ENCODE assay signal across 1 cellular context in the genomic region with DNA sequence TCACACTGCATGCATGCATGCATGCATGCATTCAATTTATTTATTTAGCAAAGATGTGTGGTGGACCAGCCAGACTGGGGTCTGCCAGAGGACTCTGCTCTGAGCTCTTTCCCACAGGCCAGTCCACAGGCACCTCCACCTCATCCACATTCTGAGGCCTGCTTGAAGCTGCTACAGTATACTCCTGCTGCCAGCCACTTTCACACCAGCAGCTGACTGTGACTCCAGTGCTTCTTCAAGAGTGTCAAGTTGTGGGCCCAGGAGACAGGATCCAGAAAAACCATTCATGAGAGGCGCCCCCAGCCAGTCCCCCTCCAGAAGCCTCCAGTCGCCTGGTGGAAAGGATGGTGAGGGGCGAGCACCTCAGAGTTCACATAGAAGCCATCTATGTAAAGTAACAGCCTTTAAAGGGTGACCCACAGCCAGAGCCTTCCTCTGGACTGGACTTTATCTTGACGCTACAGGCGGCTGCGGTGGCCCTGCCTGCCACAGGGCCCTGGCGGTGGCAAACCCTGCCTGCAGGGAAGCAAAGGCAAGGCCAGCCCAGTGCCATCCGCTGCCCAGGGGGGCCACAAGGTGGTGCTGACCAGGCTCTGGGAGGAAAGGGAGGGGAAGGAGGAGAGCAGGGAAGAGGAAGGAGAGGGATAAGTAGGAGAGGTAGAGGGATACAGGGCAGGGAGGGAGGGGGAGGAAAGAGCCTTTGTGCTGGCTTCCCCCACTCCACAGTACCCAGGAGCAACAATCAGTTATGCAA.
TF ChIP-seq lines count a peak whose summit lies in the region.

No MANE protein-coding gene starts in this region.

TF ChIP-seq in K562, 482 proteins besides CTCF, POLR2A, EP300 and RAD21 (continued from another document and continues in another):
- TF ChIP-seq, protein P1, sequence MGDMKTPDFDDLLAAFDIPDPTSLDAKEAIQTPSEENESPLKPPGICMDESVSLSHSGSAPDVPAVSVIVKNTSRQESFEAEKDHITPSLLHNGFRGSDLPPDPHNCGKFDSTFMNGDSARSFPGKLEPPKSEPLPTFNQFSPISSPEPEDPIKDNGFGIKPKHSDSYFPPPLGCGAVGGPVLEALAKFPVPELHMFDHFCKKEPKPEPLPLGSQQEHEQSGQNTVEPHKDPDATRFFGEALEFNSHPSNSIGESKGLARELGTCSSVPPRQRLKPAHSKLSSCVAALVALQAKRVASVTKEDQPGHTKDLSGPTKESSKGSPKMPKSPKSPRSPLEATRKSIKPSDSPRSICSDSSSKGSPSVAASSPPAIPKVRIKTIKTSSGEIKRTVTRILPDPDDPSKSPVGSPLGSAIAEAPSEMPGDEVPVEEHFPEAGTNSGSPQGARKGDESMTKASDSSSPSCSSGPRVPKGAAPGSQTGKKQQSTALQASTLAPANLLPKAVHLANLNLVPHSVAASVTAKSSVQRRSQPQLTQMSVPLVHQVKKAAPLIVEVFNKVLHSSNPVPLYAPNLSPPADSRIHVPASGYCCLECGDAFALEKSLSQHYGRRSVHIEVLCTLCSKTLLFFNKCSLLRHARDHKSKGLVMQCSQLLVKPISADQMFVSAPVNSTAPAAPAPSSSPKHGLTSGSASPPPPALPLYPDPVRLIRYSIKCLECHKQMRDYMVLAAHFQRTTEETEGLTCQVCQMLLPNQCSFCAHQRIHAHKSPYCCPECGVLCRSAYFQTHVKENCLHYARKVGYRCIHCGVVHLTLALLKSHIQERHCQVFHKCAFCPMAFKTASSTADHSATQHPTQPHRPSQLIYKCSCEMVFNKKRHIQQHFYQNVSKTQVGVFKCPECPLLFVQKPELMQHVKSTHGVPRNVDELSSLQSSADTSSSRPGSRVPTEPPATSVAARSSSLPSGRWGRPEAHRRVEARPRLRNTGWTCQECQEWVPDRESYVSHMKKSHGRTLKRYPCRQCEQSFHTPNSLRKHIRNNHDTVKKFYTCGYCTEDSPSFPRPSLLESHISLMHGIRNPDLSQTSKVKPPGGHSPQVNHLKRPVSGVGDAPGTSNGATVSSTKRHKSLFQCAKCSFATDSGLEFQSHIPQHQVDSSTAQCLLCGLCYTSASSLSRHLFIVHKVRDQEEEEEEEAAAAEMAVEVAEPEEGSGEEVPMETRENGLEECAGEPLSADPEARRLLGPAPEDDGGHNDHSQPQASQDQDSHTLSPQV (IDR thresholded peaks at IDR 0.05): peak; percentile 84
- TF ChIP-seq RFX5 (IDR thresholded peaks at IDR 0.05; ENCODE audit: low read depth, low read length) (no peak), RBM15 (IDR thresholded peaks at IDR 0.05; ENCODE audit: insufficient read depth, low read length) (no peak), IFI16 (CRISPR knock-in tag; IDR thresholded peaks at IDR 0.05) (0 out of 2 replicates have a peak, but pooled peaks have one; percentile 17), HOXB6 (CRISPR knock-in tag; IDR thresholded peaks at IDR 0.05; ENCODE audit: borderline replicate concordance) (no peak), PHF8 (IDR thresholded peaks at IDR 0.05; ENCODE audit: borderline replicate concordance, low read length) (no peak), SMAD4 (CRISPR knock-in tag; conservative IDR thresholded peaks at IDR 0.05) (peak; percentile 41), PTRF (tag; IDR thresholded peaks at IDR 0.05) (no peak), BCOR (IDR thresholded peaks at IDR 0.05) (peak; percentile 44; the same call in 1 of the 2 replicates), LARP7 (IDR thresholded peaks at IDR 0.05) (no peak), CBFA2T3 (IDR thresholded peaks at IDR 0.05) (peak; percentile 79), ZNF253 (CRISPR knock-in tag; conservative IDR thresholded peaks at IDR 0.05) (no peak), ELF4 (CRISPR knock-in tag; IDR thresholded peaks at IDR 0.05) (peak; percentile 93), OTX1 (CRISPR knock-in tag; IDR thresholded peaks at IDR 0.05) (0 out of 2 replicates have a peak, but pooled peaks have one; percentile 11), CREB1 (IDR thresholded peaks at IDR 0.05) (no peak), CREB1 (CRISPR knock-in tag; IDR thresholded peaks at IDR 0.05) (no peak), ARID1B (IDR thresholded peaks at IDR 0.05) (peak; percentile 92), PURB (CRISPR knock-in tag; IDR thresholded peaks at IDR 0.05; ENCODE audit: low read depth) (no peak), CBX5 (IDR thresholded peaks at IDR 0.05; ENCODE audit: borderline replicate concordance, low read depth) (no peak), ZNF766 (CRISPR knock-in tag; conservative IDR thresholded peaks at IDR 0.05) (peak; percentile 57; the same call in 1 of the 2 replicates), ZNF764 (CRISPR knock-in tag; IDR thresholded peaks at IDR 0.05; ENCODE audit: low read depth) (no peak), ZNF695 (CRISPR knock-in tag; IDR thresholded peaks at IDR 0.05) (0 out of 2 replicates have a peak, but pooled peaks have one; percentile 47), CTBP1 (IDR thresholded peaks at IDR 0.05; ENCODE audit: borderline replicate concordance) (peak; percentile 47; the same call in 1 of the 2 replicates), CSDE1 (IDR thresholded peaks at IDR 0.05) (no peak), TCF7 (IDR thresholded peaks at IDR 0.05; ENCODE audit: borderline replicate concordance) (no peak), ERF (CRISPR knock-in tag; IDR thresholded peaks at IDR 0.05) (no peak), RCOR1 (IDR thresholded peaks at IDR 0.05; ENCODE audit: borderline replicate concordance in 1 of 2, low read depth in 2 of 2, low read length in 2 of 2) (0 out of 4 replicates have a peak, but pooled peaks of 1 of the 2 experiments have one; percentile 17), IRF2 (CRISPR knock-in tag; IDR thresholded peaks at IDR 0.05) (no peak), SMAD3 (CRISPR knock-in tag; conservative IDR thresholded peaks at IDR 0.05) (no peak), MAZ (CRISPR knock-in tag; conservative IDR thresholded peaks at IDR 0.05 in 1 of 2, IDR thresholded peaks at IDR 0.05 in 1 of 2) (peak; percentile 21 to 66; a peak in 2 of 4 replicates), SRF (CRISPR knock-in tag; IDR thresholded peaks at IDR 0.05) (no peak), GABPB2 (CRISPR knock-in tag; conservative IDR thresholded peaks at IDR 0.05) (no peak), ZFX (CRISPR knock-in tag; IDR thresholded peaks at IDR 0.05) (no peak), PHB2 (IDR thresholded peaks at IDR 0.05; ENCODE audit: low read depth) (no peak), HDGF (IDR thresholded peaks at IDR 0.05) (peak; percentile 94; the same call in 1 of the 2 replicates), DPF2 (IDR thresholded peaks at IDR 0.05) (peak; percentile 85), SMARCB1 (IDR thresholded peaks at IDR 0.05; ENCODE audit: insufficient read length, low read depth) (peak; percentile 88), ZNF12 (CRISPR knock-in tag; IDR thresholded peaks at IDR 0.05) (no peak), PHTF2 (CRISPR knock-in tag; IDR thresholded peaks at IDR 0.05) (no peak), SIN3A (IDR thresholded peaks at IDR 0.05; ENCODE audit: borderline replicate concordance in 2 of 2, control insufficient read depth in 1 of 2, low read depth in 2 of 2, low read length in 2 of 2) (no peak), NCOA2 (IDR thresholded peaks at IDR 0.05; ENCODE audit: partially characterized antibody in 2 of 2) (no peak), ZNF583 (CRISPR knock-in tag; IDR thresholded peaks at IDR 0.05) (0 out of 2 replicates have a peak, but pooled peaks have one; percentile 68)
- TF ChIP-seq, protein P2, sequence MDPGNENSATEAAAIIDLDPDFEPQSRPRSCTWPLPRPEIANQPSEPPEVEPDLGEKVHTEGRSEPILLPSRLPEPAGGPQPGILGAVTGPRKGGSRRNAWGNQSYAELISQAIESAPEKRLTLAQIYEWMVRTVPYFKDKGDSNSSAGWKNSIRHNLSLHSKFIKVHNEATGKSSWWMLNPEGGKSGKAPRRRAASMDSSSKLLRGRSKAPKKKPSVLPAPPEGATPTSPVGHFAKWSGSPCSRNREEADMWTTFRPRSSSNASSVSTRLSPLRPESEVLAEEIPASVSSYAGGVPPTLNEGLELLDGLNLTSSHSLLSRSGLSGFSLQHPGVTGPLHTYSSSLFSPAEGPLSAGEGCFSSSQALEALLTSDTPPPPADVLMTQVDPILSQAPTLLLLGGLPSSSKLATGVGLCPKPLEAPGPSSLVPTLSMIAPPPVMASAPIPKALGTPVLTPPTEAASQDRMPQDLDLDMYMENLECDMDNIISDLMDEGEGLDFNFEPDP (CRISPR knock-in tag; IDR thresholded peaks at IDR 0.05): peak; percentile 57; the same call in 1 of the 2 replicates
- TF ChIP-seq, protein P3, sequence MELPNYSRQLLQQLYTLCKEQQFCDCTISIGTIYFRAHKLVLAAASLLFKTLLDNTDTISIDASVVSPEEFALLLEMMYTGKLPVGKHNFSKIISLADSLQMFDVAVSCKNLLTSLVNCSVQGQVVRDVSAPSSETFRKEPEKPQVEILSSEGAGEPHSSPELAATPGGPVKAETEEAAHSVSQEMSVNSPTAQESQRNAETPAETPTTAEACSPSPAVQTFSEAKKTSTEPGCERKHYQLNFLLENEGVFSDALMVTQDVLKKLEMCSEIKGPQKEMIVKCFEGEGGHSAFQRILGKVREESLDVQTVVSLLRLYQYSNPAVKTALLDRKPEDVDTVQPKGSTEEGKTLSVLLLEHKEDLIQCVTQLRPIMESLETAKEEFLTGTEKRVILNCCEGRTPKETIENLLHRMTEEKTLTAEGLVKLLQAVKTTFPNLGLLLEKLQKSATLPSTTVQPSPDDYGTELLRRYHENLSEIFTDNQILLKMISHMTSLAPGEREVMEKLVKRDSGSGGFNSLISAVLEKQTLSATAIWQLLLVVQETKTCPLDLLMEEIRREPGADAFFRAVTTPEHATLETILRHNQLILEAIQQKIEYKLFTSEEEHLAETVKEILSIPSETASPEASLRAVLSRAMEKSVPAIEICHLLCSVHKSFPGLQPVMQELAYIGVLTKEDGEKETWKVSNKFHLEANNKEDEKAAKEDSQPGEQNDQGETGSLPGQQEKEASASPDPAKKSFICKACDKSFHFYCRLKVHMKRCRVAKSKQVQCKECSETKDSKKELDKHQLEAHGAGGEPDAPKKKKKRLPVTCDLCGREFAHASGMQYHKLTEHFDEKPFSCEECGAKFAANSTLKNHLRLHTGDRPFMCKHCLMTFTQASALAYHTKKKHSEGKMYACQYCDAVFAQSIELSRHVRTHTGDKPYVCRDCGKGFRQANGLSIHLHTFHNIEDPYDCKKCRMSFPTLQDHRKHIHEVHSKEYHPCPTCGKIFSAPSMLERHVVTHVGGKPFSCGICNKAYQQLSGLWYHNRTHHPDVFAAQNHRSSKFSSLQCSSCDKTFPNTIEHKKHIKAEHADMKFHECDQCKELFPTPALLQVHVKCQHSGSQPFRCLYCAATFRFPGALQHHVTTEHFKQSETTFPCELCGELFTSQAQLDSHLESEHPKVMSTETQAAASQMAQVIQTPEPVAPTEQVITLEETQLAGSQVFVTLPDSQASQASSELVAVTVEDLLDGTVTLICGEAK (IDR thresholded peaks at IDR 0.05): no peak
- TF ChIP-seq, protein P3 (CRISPR knock-in tag; IDR thresholded peaks at IDR 0.05): no peak
- TF ChIP-seq, protein P4, sequence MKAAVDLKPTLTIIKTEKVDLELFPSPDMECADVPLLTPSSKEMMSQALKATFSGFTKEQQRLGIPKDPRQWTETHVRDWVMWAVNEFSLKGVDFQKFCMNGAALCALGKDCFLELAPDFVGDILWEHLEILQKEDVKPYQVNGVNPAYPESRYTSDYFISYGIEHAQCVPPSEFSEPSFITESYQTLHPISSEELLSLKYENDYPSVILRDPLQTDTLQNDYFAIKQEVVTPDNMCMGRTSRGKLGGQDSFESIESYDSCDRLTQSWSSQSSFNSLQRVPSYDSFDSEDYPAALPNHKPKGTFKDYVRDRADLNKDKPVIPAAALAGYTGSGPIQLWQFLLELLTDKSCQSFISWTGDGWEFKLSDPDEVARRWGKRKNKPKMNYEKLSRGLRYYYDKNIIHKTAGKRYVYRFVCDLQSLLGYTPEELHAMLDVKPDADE (conservative IDR thresholded peaks at IDR 0.05; ENCODE audit: control insufficient read depth, low read depth, low read length): 0 out of 2 replicates have a peak, but pooled peaks have one; percentile 53
- TF ChIP-seq, protein P5, sequence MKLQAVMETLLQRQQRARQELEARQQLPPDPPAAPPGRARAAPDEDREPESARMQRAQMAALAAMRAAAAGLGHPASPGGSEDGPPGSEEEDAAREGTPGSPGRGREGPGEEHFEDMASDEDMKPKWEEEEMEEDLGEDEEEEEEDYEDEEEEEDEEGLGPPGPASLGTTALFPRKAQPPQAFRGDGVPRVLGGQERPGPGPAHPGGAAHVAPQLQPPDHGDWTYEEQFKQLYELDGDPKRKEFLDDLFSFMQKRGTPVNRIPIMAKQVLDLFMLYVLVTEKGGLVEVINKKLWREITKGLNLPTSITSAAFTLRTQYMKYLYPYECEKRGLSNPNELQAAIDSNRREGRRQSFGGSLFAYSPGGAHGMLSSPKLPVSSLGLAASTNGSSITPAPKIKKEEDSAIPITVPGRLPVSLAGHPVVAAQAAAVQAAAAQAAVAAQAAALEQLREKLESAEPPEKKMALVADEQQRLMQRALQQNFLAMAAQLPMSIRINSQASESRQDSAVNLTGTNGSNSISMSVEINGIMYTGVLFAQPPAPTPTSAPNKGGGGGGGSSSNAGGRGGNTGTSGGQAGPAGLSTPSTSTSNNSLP (IDR thresholded peaks at IDR 0.05; ENCODE audit: borderline replicate concordance, low read depth, low read length): no peak
- TF ChIP-seq, protein P6, sequence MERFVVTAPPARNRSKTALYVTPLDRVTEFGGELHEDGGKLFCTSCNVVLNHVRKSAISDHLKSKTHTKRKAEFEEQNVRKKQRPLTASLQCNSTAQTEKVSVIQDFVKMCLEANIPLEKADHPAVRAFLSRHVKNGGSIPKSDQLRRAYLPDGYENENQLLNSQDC (CRISPR knock-in tag; IDR thresholded peaks at IDR 0.05): no peak
